Comparison of ENCODE assay signal across 1 cellular context in the genomic region with DNA sequence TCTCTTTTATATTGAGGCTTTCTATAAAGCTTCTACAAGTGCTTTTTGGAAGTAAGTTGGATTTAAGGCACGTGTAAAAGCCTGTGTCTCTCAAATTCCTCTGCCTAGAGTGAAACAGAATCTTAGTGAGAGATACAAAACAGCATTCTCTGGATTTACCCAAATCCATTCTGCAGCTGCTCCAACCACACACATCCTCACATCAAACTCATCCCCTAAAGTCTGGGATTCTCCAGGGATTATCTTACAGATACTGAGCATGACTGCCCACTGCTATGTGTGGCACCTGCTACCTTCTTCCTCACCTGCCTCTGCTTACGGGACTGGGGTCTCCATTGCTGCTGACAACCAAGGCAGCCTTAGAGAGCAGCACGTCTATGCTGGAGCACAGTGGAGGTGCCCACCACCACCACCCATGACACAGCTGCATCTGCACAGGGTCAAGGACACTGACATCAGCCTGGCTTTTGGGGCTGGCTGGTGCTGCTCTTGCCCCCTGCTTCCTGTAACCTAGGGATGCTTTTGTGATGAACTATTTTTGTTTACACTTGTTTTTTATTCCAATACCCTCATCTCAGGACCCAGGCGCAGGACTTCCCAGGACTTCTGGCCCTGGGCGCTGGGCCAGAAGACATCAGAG.
TF ChIP-seq lines count a peak whose summit lies in the region.

No MANE protein-coding gene starts in this region.

TF ChIP-seq in H1, 55 proteins besides CTCF, POLR2A, EP300 and RAD21 (continued from another document):
- TF ChIP-seq TAF1 (IDR thresholded peaks at IDR 0.05; ENCODE audit: low read depth, low read length) = no peak
- TF ChIP-seq SIX5 (IDR thresholded peaks at IDR 0.05; ENCODE audit: low read depth, low read length) = no peak
- TF ChIP-seq CEBPB (IDR thresholded peaks at IDR 0.05; ENCODE audit: low read depth, low read length) = no peak
- no peak for TF ChIP-seq CHD2 (IDR thresholded peaks at IDR 0.05; ENCODE audit: low read length)
- TF ChIP-seq GTF2F1 (IDR thresholded peaks at IDR 0.05; ENCODE audit: borderline replicate concordance, low read depth, low read length) = no peak
- no peak for TF ChIP-seq CBX5 (IDR thresholded peaks at IDR 0.05; ENCODE audit: low read depth, low read length)
- TF ChIP-seq, protein P1, sequence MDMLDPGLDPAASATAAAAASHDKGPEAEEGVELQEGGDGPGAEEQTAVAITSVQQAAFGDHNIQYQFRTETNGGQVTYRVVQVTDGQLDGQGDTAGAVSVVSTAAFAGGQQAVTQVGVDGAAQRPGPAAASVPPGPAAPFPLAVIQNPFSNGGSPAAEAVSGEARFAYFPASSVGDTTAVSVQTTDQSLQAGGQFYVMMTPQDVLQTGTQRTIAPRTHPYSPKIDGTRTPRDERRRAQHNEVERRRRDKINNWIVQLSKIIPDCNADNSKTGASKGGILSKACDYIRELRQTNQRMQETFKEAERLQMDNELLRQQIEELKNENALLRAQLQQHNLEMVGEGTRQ (IDR thresholded peaks at IDR 0.05; ENCODE audit: low read length) = no peak
- TF ChIP-seq TBP (IDR thresholded peaks at IDR 0.05; ENCODE audit: low read depth, low read length) = no peak
- TF ChIP-seq RBBP5 (IDR thresholded peaks at IDR 0.05; ENCODE audit: borderline replicate concordance, low read depth, low read length) = no peak
- TF ChIP-seq, protein P2, sequence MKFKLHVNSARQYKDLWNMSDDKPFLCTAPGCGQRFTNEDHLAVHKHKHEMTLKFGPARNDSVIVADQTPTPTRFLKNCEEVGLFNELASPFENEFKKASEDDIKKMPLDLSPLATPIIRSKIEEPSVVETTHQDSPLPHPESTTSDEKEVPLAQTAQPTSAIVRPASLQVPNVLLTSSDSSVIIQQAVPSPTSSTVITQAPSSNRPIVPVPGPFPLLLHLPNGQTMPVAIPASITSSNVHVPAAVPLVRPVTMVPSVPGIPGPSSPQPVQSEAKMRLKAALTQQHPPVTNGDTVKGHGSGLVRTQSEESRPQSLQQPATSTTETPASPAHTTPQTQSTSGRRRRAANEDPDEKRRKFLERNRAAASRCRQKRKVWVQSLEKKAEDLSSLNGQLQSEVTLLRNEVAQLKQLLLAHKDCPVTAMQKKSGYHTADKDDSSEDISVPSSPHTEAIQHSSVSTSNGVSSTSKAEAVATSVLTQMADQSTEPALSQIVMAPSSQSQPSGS (IDR thresholded peaks at IDR 0.05; ENCODE audit: low read length) = no peak
- TF ChIP-seq, protein P3, sequence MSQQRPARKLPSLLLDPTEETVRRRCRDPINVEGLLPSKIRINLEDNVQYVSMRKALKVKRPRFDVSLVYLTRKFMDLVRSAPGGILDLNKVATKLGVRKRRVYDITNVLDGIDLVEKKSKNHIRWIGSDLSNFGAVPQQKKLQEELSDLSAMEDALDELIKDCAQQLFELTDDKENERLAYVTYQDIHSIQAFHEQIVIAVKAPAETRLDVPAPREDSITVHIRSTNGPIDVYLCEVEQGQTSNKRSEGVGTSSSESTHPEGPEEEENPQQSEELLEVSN (IDR thresholded peaks at IDR 0.05) = no peak
- no peak for TF ChIP-seq PHF8 (conservative IDR thresholded peaks at IDR 0.05; ENCODE audit: low read depth, low read length)
- no peak for TF ChIP-seq SRF (IDR thresholded peaks at IDR 0.05; ENCODE audit: low read depth, low read length)
- TF ChIP-seq JUN (IDR thresholded peaks at IDR 0.05; ENCODE audit: low read depth, low read length) = no peak
- no peak for TF ChIP-seq SP2 (IDR thresholded peaks at IDR 0.05; ENCODE audit: low read length)
- TF ChIP-seq HDAC6 (IDR thresholded peaks at IDR 0.05; ENCODE audit: low read depth, low read length) = no peak
- TF ChIP-seq JUND (IDR thresholded peaks at IDR 0.05; ENCODE audit: low read length) = no peak
